19 cellular contexts compared by ENCODE assay signal in the genomic region with DNA sequence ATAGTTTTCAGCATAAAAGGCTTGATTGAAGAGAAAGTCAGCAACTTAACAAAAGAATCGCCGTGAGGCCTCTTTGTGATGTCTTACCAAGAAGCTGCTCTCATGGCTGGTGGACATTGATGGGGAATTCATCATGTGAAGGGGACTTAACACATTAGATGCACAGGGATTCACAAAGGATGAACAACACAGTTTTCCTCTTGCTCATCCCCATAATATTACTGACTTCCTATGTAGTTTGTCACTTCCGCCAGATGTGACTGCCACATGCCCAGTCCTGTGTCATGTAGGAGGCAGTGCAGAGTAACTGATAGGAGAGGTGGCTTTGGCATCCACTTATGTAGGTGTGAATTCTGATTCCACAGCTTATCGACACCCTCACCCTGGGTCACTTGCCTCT.
"Had no signal": no experiment of that assay in that cellular context is flagged by ENCODE, and none has a peak within 500 bp of the region (broad histone marks: within the 10 kb centered on the region; RNA-seq: fewer than 3 reads in every experiment).

No MANE protein-coding gene starts in this region.

- H3K36me3 ChIP-seq: SJCRH30 had no signal

- H3K9me3 ChIP-seq: SJCRH30 had no signal

- H3K27ac ChIP-seq: RWPE1, SJCRH30 had no signal

- H3K4me1 ChIP-seq: SJCRH30 had no signal

- ATAC-seq: activated CD4-positive, CD25-positive, alpha-beta regulatory T cell treated with anti-CD3 and anti-CD28 coated beads, Interleukin-2, amount 50 U/mL, for 24 hours; activated CD8-positive, alpha-beta T cell treated with anti-CD3 and anti-CD28 coated beads for 36 hours; Panc1; SK-N-SH treated with all-trans-retinoic acid at 6 μM for 48 hours had no signal

- H3K4me3 ChIP-seq: SJCRH30 had no signal

- H3K27me3 ChIP-seq: SJCRH30 had no signal

- DNase-seq: activated CD4-positive, alpha-beta T cell treated with anti-CD3 and anti-CD28 coated beads for 4 hours; activated CD8-positive, alpha-beta memory T cell treated with anti-CD3 and anti-CD28 coated beads, Interleukin-2, amount 50 U/mL, for 4 hours; activated CD8-positive, alpha-beta T cell treated with anti-CD3 and anti-CD28 coated beads for 36 hours; aorta; NCI-H1105 treated with DMSO at 0.1 percent for 48 hours; NCI-H1436 treated with DMSO at 0.1 percent for 48 hours; NCI-H187; NCI-H2081; NCI-H510A treated with DMSO at 0.1 percent for 48 hours; NCI-H69; NK-92 treated with Interleukin-12 subunit alpha and Interleukin-12 subunit beta, amount 100 ng/mL, for 24 hours; OCI-M1; Right ventricle myocardium superior; SJCRH30; SW 1271 had no signal
